Comparison of ENCODE assay signal across 7 cellular contexts in the genomic region with DNA sequence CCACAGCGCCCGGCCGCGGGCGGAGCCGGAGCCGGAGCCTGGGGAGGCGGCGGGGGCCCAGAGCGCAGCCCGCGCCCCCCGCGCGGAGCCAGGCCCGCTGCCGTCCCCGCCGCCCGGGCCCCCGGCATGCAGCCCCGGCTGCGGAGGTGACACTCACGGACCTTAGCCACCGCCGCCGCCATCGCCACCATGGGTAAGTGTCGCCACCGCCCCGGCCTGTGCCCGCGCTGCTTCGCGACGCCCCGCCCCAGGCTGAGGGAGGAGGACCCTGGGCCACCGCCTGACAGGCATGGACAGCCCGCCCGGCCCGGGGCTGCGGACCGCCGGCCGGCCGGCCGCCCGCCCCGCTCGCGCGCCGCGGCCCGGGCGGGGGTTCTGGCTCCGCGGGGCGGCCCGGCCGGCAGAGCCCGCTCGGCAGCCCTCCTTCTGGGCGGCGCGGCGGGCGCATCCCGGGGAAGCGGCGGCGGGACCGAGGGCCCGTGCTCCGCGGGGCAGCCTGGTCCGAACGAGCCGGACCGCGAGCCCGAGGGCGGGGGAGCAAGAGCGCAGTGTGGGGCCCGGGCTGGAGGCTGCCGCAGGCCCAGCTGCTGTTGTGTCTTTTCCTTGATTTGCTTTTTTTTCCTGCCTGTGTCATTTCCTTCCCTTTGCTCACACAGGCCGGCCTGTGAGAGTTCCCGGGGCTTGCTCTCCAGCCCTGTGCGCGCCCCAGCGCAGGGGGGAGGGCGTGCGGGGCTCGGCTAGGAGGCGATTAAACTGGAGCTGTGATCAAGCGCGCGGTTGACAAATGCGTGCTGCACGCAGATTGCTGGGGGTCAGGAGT. TPM values are rescaled to one million over a fixed set of nuclear protein-coding genes. Genes with fewer than 3 reads are reported as not detected.
DNase-seq lines count a peak whose midpoint lies in the region; ATAC-seq, FAIRE-seq and TF ChIP-seq lines count a peak whose summit lies in the region.

No MANE protein-coding gene starts in this region.

- H3K9me3 Mint-ChIP-seq in central memory CD8-positive, alpha-beta T cell, result no peaks in the 10 kb centered on the region

- H3K36me3 Mint-ChIP-seq in central memory CD8-positive, alpha-beta T cell (ENCODE audit: insufficient read depth), result peaks cover 5% of the 10 kb centered on the region

- in situ Hi-C loops in GM13976 (cut with MboI; ENCODE audit: low sequenced_read_pairs, unreplicated experiment), result no loop called here

- peak overlapping the region; percentile 96 for H3K4me3 Mint-ChIP-seq in central memory CD8-positive, alpha-beta T cell

- H3K4me1 ChIP-seq in keratinocyte (ENCODE audit: control insufficient read depth, extremely low read depth, insufficient read depth, low read length), result peaks cover 11% of the 10 kb centered on the region
- peaks cover 11% of the 10 kb centered on the region for H3K4me1 ChIP-seq in smooth muscle cell (ENCODE audit: low read depth)

- peak overlapping the region; percentile 84 for H3K27ac Mint-ChIP-seq in central memory CD8-positive, alpha-beta T cell (ENCODE audit: low read depth)

- H3K27me3 Mint-ChIP-seq in central memory CD8-positive, alpha-beta T cell, result no peaks in the 10 kb centered on the region

- ATAC-seq in HG02610 (IDR thresholded peaks at IDR 0.05; ENCODE audit: unreplicated experiment), result peak; percentile 22
- ATAC-seq in central memory CD8-positive, alpha-beta T cell (replicated peaks; ENCODE audit: extremely low read depth, poor library complexity, severe bottlenecking), result peak; percentile 27

- H3K9me3 ChIP-seq in keratinocyte (ENCODE audit: control insufficient read depth, low read depth, low read length) (no peaks in the 10 kb centered on the region), smooth muscle cell (replicated peaks; ENCODE audit: low read depth) (no peaks in the 10 kb centered on the region)

- peak; percentile 80 for DNase-seq in GM13976 (ENCODE audit: low spot score)
- peak; percentile 4 for DNase-seq in NCI-H1105 treated with DMSO at 0.1 percent for 48 hours (lab: John Stamatoyannopoulos, UW)
- peak; percentile 35 to 47 (median 40) for DNase-seq in activated CD4-positive, CD25-positive, alpha-beta regulatory T cell (lab: John Stamatoyannopoulos, UW)
- DNase-seq in central memory CD8-positive, alpha-beta T cell (ENCODE audit: low spot score in 2 of 2), result peak in 1 of 2 donors; percentile 33
- DNase-seq in keratinocyte (ENCODE audit: low read depth, low spot score), result no peak
- DNase-seq in smooth muscle cell (lab: John Stamatoyannopoulos, UW; ENCODE audit: unreplicated experiment), result peak; percentile 69

- H3K4me2 ChIP-seq in keratinocyte (ENCODE audit: control insufficient read depth, extremely low read depth, insufficient read depth, low read depth, low read length) (peak overlapping the region; percentile 90), smooth muscle cell (peak overlapping the region; percentile 97)

- peaks cover 47% of the 10 kb centered on the region for H3K4me1 Mint-ChIP-seq in central memory CD8-positive, alpha-beta T cell

- no peaks in the 10 kb centered on the region for H3K9me1 ChIP-seq in keratinocyte (ENCODE audit: control insufficient read depth, extremely low read depth, insufficient read depth, low read length)

- WGBS in smooth muscle cell (ENCODE audit: low lambda C conversion rate), result under 1% methylated on average over 56 of the region's 100 CpGs

- TF ChIP-seq CTCF in GM13976 (IDR thresholded peaks at IDR 0.05; ENCODE audit: borderline replicate concordance, control extremely low read depth, extremely low read depth, insufficient read depth, missing control alignments) (no peak), keratinocyte (optimal IDR thresholded peaks at IDR 0.05 in 1 of 3, IDR thresholded peaks at IDR 0.05 in 1 of 3, conservative IDR thresholded peaks at IDR 0.05 in 1 of 3; ENCODE audit: extremely low read depth in 1 of 3, insufficient read depth in 2 of 3, low read length in 3 of 3) (no peak), smooth muscle cell (IDR thresholded peaks at IDR 0.05; ENCODE audit: borderline replicate concordance, insufficient read depth, poor library complexity, severe bottlenecking) (no peak)

- H4K20me1 ChIP-seq in keratinocyte (ENCODE audit: control insufficient read depth, extremely low read depth, insufficient read depth, low read length) (peaks cover 2% of the 10 kb centered on the region), smooth muscle cell (ENCODE audit: low read depth) (peaks cover 49% of the 10 kb centered on the region)

- H3K4me3 ChIP-seq in keratinocyte (ENCODE audit: control insufficient read depth in 2 of 3, extremely low read depth in 1 of 3, insufficient read depth in 2 of 3, low read depth in 1 of 3, low read length in 3 of 3), result peak overlapping the region; percentile 71 to 82 (median 78)
- peak overlapping the region; percentile 87 for H3K4me3 ChIP-seq in smooth muscle cell

- peak overlapping the region; percentile 77 for H3K9ac ChIP-seq in keratinocyte (ENCODE audit: control insufficient read depth, extremely low read depth, insufficient read depth, low read length)
- peak overlapping the region; percentile 41 for H3K9ac ChIP-seq in smooth muscle cell (ENCODE audit: low read depth)

- no peak for FAIRE-seq in keratinocyte (lab: Jason Lieb, UNC)

- H3K79me2 ChIP-seq in keratinocyte (ENCODE audit: control insufficient read depth, insufficient read depth, low read length) (peaks cover 32% of the 10 kb centered on the region), smooth muscle cell (ENCODE audit: low read depth) (peaks cover 48% of the 10 kb centered on the region)

- H2AFZ ChIP-seq in keratinocyte (ENCODE audit: control insufficient read depth, low read length) (peak overlapping the region; percentile 65), smooth muscle cell (ENCODE audit: low read depth) (peak overlapping the region; percentile 65)

- H3K27me3 ChIP-seq in keratinocyte (ENCODE audit: control insufficient read depth, extremely low read depth, insufficient read depth, low read length) (no peaks in the 10 kb centered on the region), smooth muscle cell (ENCODE audit: low read depth) (no peaks in the 10 kb centered on the region)

- no peaks in the 10 kb centered on the region for H3K36me3 ChIP-seq in keratinocyte (ENCODE audit: control insufficient read depth in 2 of 2, extremely low read depth in 1 of 2, insufficient read depth in 2 of 2, low read length in 2 of 2)
- no peaks in the 10 kb centered on the region for H3K36me3 ChIP-seq in smooth muscle cell (ENCODE audit: low read depth)

- H3K27ac ChIP-seq in keratinocyte (ENCODE audit: control insufficient read depth, insufficient read depth, low read length) (peak overlapping the region; percentile 16), smooth muscle cell (ENCODE audit: low read depth) (peak overlapping the region; percentile 40)

- H3F3A ChIP-seq in smooth muscle cell (ENCODE audit: low read depth), result peaks cover 3% of the 10 kb centered on the region

- dilution Hi-C loops in keratinocyte (cut with MboI; ENCODE audit: extremely low pct_ligation_motif_present, low sequenced_read_pairs), result no loop called here

RNA-seq across cellular contexts. Expression of gene MAP3K3, which starts 0.6 kb away (rescaled TPM):
- polyA plus RNA-seq in keratinocyte (9.8 to 10.2 TPM (median 10.0 TPM) in 3 replicates), smooth muscle cell (23.6 and 23.8 TPM in 2 replicates)
- polyA plus RNA-seq in keratinocyte (2011; ENCODE audit: low read depth), result 4.9 TPM
- polyA plus RNA-seq in keratinocyte (2011; cell fraction: cytosol; rRNA removed), result 8.4 and 10.4 TPM in 2 replicates
- polyA plus RNA-seq in keratinocyte (2011; cell fraction: nucleus; rRNA removed), result 16.5 and 17.5 TPM in 2 replicates
- 5.2 and 11.6 TPM in 2 replicates for polyA plus RNA-seq in keratinocyte (2012; ENCODE audit: low replicate concordance)
- polyA minus RNA-seq in keratinocyte, result 13.8 to 24.0 TPM (median 16.5 TPM) in 3 replicates
- 14.4 TPM for polyA minus RNA-seq in keratinocyte (2011; cell fraction: cytosol; rRNA and poly(A)+ RNA removed)
- polyA minus RNA-seq in keratinocyte (2011; cell fraction: nucleus; rRNA and poly(A)+ RNA removed), result 14.4 and 16.1 TPM in 2 replicates
- 16.0 and 17.3 TPM in 2 replicates for total RNA-seq in smooth muscle cell

RNA-seq across cellular contexts. Expression of gene TACO1, which starts 22.1 kb away (rescaled TPM):
- 17.8 to 27.2 TPM (median 23.5 TPM) in 3 replicates for polyA plus RNA-seq in keratinocyte
- polyA plus RNA-seq in keratinocyte (2011; ENCODE audit: low read depth), result 29.3 TPM
- polyA plus RNA-seq in keratinocyte (2011; cell fraction: cytosol; rRNA removed), result 20.4 and 28.5 TPM in 2 replicates
- 16.4 and 17.8 TPM in 2 replicates for polyA plus RNA-seq in keratinocyte (2011; cell fraction: nucleus; rRNA removed)
- polyA plus RNA-seq in keratinocyte (2012; ENCODE audit: low replicate concordance), result 17.4 and 22.4 TPM in 2 replicates
- 10.9 to 13.9 TPM (median 12.1 TPM) in 3 replicates for polyA minus RNA-seq in keratinocyte
- polyA minus RNA-seq in keratinocyte (2011; cell fraction: cytosol; rRNA and poly(A)+ RNA removed), result 15.2 TPM
- polyA minus RNA-seq in keratinocyte (2011; cell fraction: nucleus; rRNA and poly(A)+ RNA removed), result 5.0 and 9.3 TPM in 2 replicates
- total RNA-seq in smooth muscle cell, result 9.6 and 12.7 TPM in 2 replicates
- polyA plus RNA-seq in smooth muscle cell, result 25.1 and 32.3 TPM in 2 replicates
